2 cellular contexts compared by ENCODE assay signal in the genomic region with DNA sequence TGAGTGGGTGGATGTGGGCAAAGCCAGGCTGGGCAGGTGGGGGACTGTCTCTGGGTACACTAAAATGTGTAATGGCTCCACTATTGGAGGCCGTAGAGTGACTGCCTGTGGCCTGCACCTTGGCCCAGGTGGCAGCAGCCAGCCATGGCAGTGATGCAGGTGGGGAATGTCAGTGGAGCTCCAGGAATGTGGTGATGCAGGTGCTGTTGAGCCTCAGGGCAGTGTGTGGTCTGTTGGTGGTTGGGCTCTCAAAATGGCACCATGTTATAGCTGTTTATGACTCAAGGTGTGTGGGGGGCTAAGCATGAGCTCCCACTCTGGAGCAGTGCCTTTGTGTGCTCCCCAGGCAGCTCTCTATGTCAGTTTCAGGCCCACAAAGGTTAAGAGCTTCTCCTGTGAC.
TF ChIP-seq lines count a peak whose summit lies in the region.

No MANE protein-coding gene starts in this region.

TF ChIP-seq in neural cell, 6 proteins besides CTCF, POLR2A, EP300 and RAD21 (continued from another document):
- TF ChIP-seq, protein P1, sequence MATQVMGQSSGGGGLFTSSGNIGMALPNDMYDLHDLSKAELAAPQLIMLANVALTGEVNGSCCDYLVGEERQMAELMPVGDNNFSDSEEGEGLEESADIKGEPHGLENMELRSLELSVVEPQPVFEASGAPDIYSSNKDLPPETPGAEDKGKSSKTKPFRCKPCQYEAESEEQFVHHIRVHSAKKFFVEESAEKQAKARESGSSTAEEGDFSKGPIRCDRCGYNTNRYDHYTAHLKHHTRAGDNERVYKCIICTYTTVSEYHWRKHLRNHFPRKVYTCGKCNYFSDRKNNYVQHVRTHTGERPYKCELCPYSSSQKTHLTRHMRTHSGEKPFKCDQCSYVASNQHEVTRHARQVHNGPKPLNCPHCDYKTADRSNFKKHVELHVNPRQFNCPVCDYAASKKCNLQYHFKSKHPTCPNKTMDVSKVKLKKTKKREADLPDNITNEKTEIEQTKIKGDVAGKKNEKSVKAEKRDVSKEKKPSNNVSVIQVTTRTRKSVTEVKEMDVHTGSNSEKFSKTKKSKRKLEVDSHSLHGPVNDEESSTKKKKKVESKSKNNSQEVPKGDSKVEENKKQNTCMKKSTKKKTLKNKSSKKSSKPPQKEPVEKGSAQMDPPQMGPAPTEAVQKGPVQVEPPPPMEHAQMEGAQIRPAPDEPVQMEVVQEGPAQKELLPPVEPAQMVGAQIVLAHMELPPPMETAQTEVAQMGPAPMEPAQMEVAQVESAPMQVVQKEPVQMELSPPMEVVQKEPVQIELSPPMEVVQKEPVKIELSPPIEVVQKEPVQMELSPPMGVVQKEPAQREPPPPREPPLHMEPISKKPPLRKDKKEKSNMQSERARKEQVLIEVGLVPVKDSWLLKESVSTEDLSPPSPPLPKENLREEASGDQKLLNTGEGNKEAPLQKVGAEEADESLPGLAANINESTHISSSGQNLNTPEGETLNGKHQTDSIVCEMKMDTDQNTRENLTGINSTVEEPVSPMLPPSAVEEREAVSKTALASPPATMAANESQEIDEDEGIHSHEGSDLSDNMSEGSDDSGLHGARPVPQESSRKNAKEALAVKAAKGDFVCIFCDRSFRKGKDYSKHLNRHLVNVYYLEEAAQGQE (IDR thresholded peaks at IDR 0.05; ENCODE audit: borderline replicate concordance) = no peak
- TF ChIP-seq TAF1 (IDR thresholded peaks at IDR 0.05; ENCODE audit: low read depth) (no peak), POLR2AphosphoS5 (IDR thresholded peaks at IDR 0.05) (no peak), EZH2 (IDR thresholded peaks at IDR 0.05; ENCODE audit: borderline replicate concordance, insufficient read depth, low read length, poor library complexity, severe bottlenecking) (no peak)
TF ChIP-seq in neural cell: peak in this region for 0.

TF ChIP-seq in SK-N-SH treated with all-trans-retinoic acid at 6 μM for 48 hours, 23 proteins besides CTCF, POLR2A, EP300 and RAD21 (continued from another document):
- TF ChIP-seq, protein P2, sequence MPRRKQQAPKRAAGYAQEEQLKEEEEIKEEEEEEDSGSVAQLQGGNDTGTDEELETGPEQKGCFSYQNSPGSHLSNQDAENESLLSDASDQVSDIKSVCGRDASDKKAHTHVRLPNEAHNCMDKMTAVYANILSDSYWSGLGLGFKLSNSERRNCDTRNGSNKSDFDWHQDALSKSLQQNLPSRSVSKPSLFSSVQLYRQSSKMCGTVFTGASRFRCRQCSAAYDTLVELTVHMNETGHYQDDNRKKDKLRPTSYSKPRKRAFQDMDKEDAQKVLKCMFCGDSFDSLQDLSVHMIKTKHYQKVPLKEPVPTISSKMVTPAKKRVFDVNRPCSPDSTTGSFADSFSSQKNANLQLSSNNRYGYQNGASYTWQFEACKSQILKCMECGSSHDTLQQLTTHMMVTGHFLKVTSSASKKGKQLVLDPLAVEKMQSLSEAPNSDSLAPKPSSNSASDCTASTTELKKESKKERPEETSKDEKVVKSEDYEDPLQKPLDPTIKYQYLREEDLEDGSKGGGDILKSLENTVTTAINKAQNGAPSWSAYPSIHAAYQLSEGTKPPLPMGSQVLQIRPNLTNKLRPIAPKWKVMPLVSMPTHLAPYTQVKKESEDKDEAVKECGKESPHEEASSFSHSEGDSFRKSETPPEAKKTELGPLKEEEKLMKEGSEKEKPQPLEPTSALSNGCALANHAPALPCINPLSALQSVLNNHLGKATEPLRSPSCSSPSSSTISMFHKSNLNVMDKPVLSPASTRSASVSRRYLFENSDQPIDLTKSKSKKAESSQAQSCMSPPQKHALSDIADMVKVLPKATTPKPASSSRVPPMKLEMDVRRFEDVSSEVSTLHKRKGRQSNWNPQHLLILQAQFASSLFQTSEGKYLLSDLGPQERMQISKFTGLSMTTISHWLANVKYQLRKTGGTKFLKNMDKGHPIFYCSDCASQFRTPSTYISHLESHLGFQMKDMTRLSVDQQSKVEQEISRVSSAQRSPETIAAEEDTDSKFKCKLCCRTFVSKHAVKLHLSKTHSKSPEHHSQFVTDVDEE (CRISPR knock-in tag; IDR thresholded peaks at IDR 0.05) = no peak
- TF ChIP-seq TCF4 (CRISPR knock-in tag; IDR thresholded peaks at IDR 0.05; ENCODE audit: borderline replicate concordance) = no peak
- no peak for TF ChIP-seq ARNTL (CRISPR knock-in tag; IDR thresholded peaks at IDR 0.05; ENCODE audit: borderline replicate concordance, low read depth)
- no peak for TF ChIP-seq GLIS3 (CRISPR knock-in tag; IDR thresholded peaks at IDR 0.05)
- TF ChIP-seq, protein P3, sequence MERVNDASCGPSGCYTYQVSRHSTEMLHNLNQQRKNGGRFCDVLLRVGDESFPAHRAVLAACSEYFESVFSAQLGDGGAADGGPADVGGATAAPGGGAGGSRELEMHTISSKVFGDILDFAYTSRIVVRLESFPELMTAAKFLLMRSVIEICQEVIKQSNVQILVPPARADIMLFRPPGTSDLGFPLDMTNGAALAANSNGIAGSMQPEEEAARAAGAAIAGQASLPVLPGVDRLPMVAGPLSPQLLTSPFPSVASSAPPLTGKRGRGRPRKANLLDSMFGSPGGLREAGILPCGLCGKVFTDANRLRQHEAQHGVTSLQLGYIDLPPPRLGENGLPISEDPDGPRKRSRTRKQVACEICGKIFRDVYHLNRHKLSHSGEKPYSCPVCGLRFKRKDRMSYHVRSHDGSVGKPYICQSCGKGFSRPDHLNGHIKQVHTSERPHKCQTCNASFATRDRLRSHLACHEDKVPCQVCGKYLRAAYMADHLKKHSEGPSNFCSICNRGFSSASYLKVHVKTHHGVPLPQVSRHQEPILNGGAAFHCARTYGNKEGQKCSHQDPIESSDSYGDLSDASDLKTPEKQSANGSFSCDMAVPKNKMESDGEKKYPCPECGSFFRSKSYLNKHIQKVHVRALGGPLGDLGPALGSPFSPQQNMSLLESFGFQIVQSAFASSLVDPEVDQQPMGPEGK (CRISPR knock-in tag; IDR thresholded peaks at IDR 0.05; ENCODE audit: borderline replicate concordance) = no peak
- TF ChIP-seq, protein P4, sequence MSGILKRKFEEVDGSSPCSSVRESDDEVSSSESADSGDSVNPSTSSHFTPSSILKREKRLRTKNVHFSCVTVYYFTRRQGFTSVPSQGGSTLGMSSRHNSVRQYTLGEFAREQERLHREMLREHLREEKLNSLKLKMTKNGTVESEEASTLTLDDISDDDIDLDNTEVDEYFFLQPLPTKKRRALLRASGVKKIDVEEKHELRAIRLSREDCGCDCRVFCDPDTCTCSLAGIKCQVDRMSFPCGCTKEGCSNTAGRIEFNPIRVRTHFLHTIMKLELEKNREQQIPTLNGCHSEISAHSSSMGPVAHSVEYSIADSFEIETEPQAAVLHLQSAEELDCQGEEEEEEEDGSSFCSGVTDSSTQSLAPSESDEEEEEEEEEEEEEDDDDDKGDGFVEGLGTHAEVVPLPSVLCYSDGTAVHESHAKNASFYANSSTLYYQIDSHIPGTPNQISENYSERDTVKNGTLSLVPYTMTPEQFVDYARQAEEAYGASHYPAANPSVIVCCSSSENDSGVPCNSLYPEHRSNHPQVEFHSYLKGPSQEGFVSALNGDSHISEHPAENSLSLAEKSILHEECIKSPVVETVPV (CRISPR knock-in tag; IDR thresholded peaks at IDR 0.05) = no peak
- TF ChIP-seq CSDC2 (CRISPR knock-in tag; IDR thresholded peaks at IDR 0.05) = no peak
- no peak for TF ChIP-seq ZNF70 (CRISPR knock-in tag; IDR thresholded peaks at IDR 0.05)
- TF ChIP-seq ISL1 (CRISPR knock-in tag; IDR thresholded peaks at IDR 0.05) = no peak
